Comparison of ENCODE assay signal across 1 cellular context in genomic region chr16:85850344-85850880, GRCh38.
TF ChIP-seq lines count a peak whose summit lies in the region.

No MANE protein-coding gene starts in this region.

TF ChIP-seq in K562, 482 proteins besides CTCF, POLR2A, EP300 and RAD21 (continues in another document):
- TF ChIP-seq ZNF512 (tag; IDR thresholded peaks at IDR 0.05) (no peak), RBM39 (optimal IDR thresholded peaks at IDR 0.05; ENCODE audit: low read depth, low read length) (no peak), CBX1 (IDR thresholded peaks at IDR 0.05; ENCODE audit: low read depth) (no peak), TRIM24 (IDR thresholded peaks at IDR 0.05) (peak; percentile 17 to 56; a peak in 2 of 4 replicates), ZSCAN32 (CRISPR knock-in tag; IDR thresholded peaks at IDR 0.05) (no peak), ZNF3 (CRISPR knock-in tag; IDR thresholded peaks at IDR 0.05) (no peak), E2F4 (CRISPR knock-in tag; IDR thresholded peaks at IDR 0.05; ENCODE audit: low read depth) (no peak), FOXO4 (CRISPR knock-in tag; IDR thresholded peaks at IDR 0.05) (no peak), TEAD4 (IDR thresholded peaks at IDR 0.05; ENCODE audit: low read length) (peak; percentile 72), TEAD4 (CRISPR knock-in tag; IDR thresholded peaks at IDR 0.05; ENCODE audit: borderline replicate concordance) (no peak), SMARCC2 (IDR thresholded peaks at IDR 0.05; ENCODE audit: low read depth) (no peak), SMARCA5 (IDR thresholded peaks at IDR 0.05) (no peak), ZNF778 (CRISPR knock-in tag; IDR thresholded peaks at IDR 0.05) (no peak), HOMEZ (CRISPR knock-in tag; IDR thresholded peaks at IDR 0.05) (no peak), ZBTB34 (CRISPR knock-in tag; IDR thresholded peaks at IDR 0.05) (no peak), SMAD4 (CRISPR knock-in tag; conservative IDR thresholded peaks at IDR 0.05) (peak; percentile 78), NFATC3 (IDR thresholded peaks at IDR 0.05) (no peak), MTA3 (IDR thresholded peaks at IDR 0.05; ENCODE audit: borderline replicate concordance) (0 out of 2 replicates have a peak, but pooled peaks have one; percentile 27), CUX1 (CRISPR knock-in tag; IDR thresholded peaks at IDR 0.05) (no peak), JUND (IDR thresholded peaks at IDR 0.05; ENCODE audit: borderline replicate concordance, low read depth, low read length) (peak; percentile 43; the same call in 1 of the 2 replicates), JUND (tag; IDR thresholded peaks at IDR 0.05; ENCODE audit: borderline replicate concordance, low read depth, low read length) (no peak), TGIF2 (CRISPR knock-in tag; IDR thresholded peaks at IDR 0.05) (no peak), RB1 (IDR thresholded peaks at IDR 0.05; ENCODE audit: low read depth) (no peak), RNF2 (IDR thresholded peaks at IDR 0.05) (no peak), NR2F6 (CRISPR knock-in tag; IDR thresholded peaks at IDR 0.05) (peak; percentile 85; the same call in 1 of the 2 replicates), ZKSCAN3 (CRISPR knock-in tag; IDR thresholded peaks at IDR 0.05) (no peak), NCOA4 (IDR thresholded peaks at IDR 0.05; ENCODE audit: partially characterized antibody) (no peak), TEAD1 (CRISPR knock-in tag; IDR thresholded peaks at IDR 0.05) (peak in 1 of 2 experiments; percentile 61; a peak in 1 of 4 replicates), MAZ (CRISPR knock-in tag; conservative IDR thresholded peaks at IDR 0.05 in 1 of 2, IDR thresholded peaks at IDR 0.05 in 1 of 2) (no peak), TCF7L2 (IDR thresholded peaks at IDR 0.05; ENCODE audit: low read depth, low read length) (no peak), CBX5 (IDR thresholded peaks at IDR 0.05; ENCODE audit: borderline replicate concordance, low read depth) (no peak), TCF3 (CRISPR knock-in tag; IDR thresholded peaks at IDR 0.05) (peak; percentile 86), IRF1 (CRISPR knock-in tag; IDR thresholded peaks at IDR 0.05; ENCODE audit: borderline replicate concordance) (no peak), ZNF766 (CRISPR knock-in tag; conservative IDR thresholded peaks at IDR 0.05) (peak; percentile 70; the same call in 1 of the 2 replicates), ZNF140 (CRISPR knock-in tag; IDR thresholded peaks at IDR 0.05) (no peak), FIP1L1 (IDR thresholded peaks at IDR 0.05; ENCODE audit: low read depth, low read length, poor library complexity, severe bottlenecking) (no peak), TCF15 (CRISPR knock-in tag; IDR thresholded peaks at IDR 0.05) (no peak), ZNF695 (CRISPR knock-in tag; IDR thresholded peaks at IDR 0.05) (no peak), THRAP3 (IDR thresholded peaks at IDR 0.05; ENCODE audit: borderline replicate concordance) (no peak), ESRRA (IDR thresholded peaks at IDR 0.05; ENCODE audit: borderline replicate concordance, low read depth) (peak; percentile 84), DDX20 (tag; IDR thresholded peaks at IDR 0.05; ENCODE audit: low read depth) (no peak), NFIC (IDR thresholded peaks at IDR 0.05) (0 out of 2 replicates have a peak, but pooled peaks have one; percentile 6), SOX6 (IDR thresholded peaks at IDR 0.05) (peak; percentile 64; the same call in 1 of the 2 replicates), ZNF408 (CRISPR knock-in tag; IDR thresholded peaks at IDR 0.05; ENCODE audit: low read depth) (no peak), TAF9B (IDR thresholded peaks at IDR 0.05; ENCODE audit: partially characterized antibody) (no peak), ZBTB5 (IDR thresholded peaks at IDR 0.05) (no peak), CLOCK (CRISPR knock-in tag; IDR thresholded peaks at IDR 0.05; ENCODE audit: borderline replicate concordance) (no peak), GABPA (tag; conservative IDR thresholded peaks at IDR 0.05; ENCODE audit: low read depth) (no peak)
